22 cellular contexts compared by ENCODE assay signal in the genomic region with DNA sequence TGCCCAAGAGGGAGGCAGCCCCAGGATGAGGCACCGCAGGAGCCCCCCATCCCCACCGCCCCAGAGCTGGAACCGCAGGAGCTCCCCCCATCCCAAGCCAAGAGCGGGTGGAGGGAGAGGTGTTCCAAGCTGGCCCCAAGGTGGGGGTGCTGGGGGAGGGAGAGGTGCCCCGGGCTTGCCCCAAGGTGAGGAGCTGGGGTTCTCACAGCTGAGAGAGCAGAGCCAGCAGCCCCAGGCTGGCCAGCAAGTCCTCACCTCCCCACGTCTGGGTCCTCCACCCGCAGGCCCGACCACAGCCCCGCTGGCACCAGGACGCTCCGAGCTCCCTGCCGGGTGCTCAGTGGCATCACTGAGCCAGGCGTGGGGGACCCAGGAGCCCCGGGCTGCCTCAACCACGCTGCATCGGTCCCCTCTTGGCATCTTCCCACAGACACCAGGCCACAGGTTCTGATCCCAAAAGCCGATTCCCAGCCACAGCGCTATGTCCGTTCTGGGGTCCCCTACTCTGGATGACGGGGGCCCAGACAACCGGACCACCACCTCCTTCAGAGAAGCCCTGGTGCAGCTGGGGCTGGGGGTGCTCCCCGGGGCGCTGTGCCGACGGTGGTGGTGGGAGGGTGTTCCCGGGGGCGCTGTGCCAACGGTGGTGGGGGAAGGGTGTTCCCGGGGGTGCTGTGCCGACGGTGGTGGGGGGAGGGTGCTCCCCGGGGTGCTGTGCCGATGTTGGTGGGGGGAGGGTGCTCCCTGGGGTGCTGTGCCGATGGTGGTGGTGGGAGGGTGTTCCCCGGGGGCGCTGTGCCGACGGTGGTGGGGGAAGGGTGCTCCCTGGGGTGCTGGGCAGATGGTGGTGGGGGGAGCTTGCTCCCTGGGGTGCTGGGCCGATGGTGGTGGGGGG. TPM values are rescaled to one million over a fixed set of nuclear protein-coding genes. Genes with fewer than 3 reads are reported as not detected.
DNase-seq lines count a peak whose midpoint lies in the region; ATAC-seq and TF ChIP-seq lines count a peak whose summit lies in the region.
"Had no signal": no experiment of that assay in that cellular context is flagged by ENCODE, and none has a peak within 500 bp of the region (broad histone marks: within the 10 kb centered on the region; RNA-seq: fewer than 3 reads in every experiment).

No MANE protein-coding gene starts in this region.

- DNase-seq in Right ventricle myocardium inferior (ENCODE audit: missing footprints) (peak; percentile 26), heart right ventricle (no peak), SK-N-MC (ENCODE audit: low read depth, low spot score) (no peak), lower lobe of right lung (peak; percentile 35), substantia nigra (lab: John Stamatoyannopoulos, UW) (peak in 1 of 49 donors; percentile 41), upper lobe of right lung (no peak)
- no peak for DNase-seq in activated T-cell treated with anti-CD3 and anti-CD28 coated beads, Interleukin-2, amount 50 U/mL, for 72 hours
- DNase-seq: AML-193, DMS53, GDM1, GOT3, HCEC 1CT, NCI-H1105, NCI-H1694, NCI-H2081, NCI-H2171 treated with DMSO at 0.1 percent for 48 hours, NCI-H524 treated with DMSO at 0.1 percent for 48 hours, NCI-H82, SJCRH30 had no signal

- H3K4me3 Mint-ChIP-seq in activated T-cell treated with anti-CD3 and anti-CD28 coated beads, Interleukin-2, amount 50 U/mL, for 72 hours = no peak overlapping the region
- H3K4me3 Mint-ChIP-seq: CD14-positive monocyte had no signal

- WGBS in heart right ventricle, 2 donors = 89 to 92% methylated on average over 36 to 39 of the region's 39 CpGs

- H3K4me1 ChIP-seq in heart right ventricle (peaks cover 0 to 6% (median 0%) of the 10 kb centered on the region in 9 donors), lower lobe of right lung (no peaks in the 10 kb centered on the region), upper lobe of right lung (no peaks in the 10 kb centered on the region)
- H3K4me1 ChIP-seq: SJCRH30 had no signal

- H3K9me3 Mint-ChIP-seq in activated T-cell treated with anti-CD3 and anti-CD28 coated beads, Interleukin-2, amount 50 U/mL, for 72 hours = no peaks in the 10 kb centered on the region

- H3K27ac Mint-ChIP-seq in activated T-cell treated with anti-CD3 and anti-CD28 coated beads, Interleukin-2, amount 50 U/mL, for 72 hours = no peak overlapping the region
- H3K27ac Mint-ChIP-seq: CD14-positive monocyte had no signal

- no peaks in the 10 kb centered on the region for H3K27me3 ChIP-seq in heart right ventricle
- H3K27me3 ChIP-seq in lower lobe of right lung (ENCODE audit: low read depth) = no peaks in the 10 kb centered on the region
- H3K27me3 ChIP-seq in upper lobe of right lung = no peaks in the 10 kb centered on the region
- H3K27me3 ChIP-seq: SJCRH30 had no signal

- TF ChIP-seq CTCF in heart right ventricle (IDR thresholded peaks at IDR 0.05) = no peak
- no peak for TF ChIP-seq CTCF in lower lobe of right lung (IDR thresholded peaks at IDR 0.05)
- no peak for TF ChIP-seq CTCF in upper lobe of right lung (IDR thresholded peaks at IDR 0.05)

- ATAC-seq in Right ventricle myocardium inferior (no peak), heart right ventricle (no peak), lower lobe of right lung (no peak), upper lobe of right lung (no peak)
- ATAC-seq in activated T-cell treated with anti-CD3 and anti-CD28 coated beads, Interleukin-2, amount 50 U/mL, for 72 hours (replicated peaks in 1 of 2) = no peak

- H3K27ac ChIP-seq in heart right ventricle = no peak overlapping the region
- no peak overlapping the region for H3K27ac ChIP-seq in SK-N-MC
- H3K27ac ChIP-seq in lower lobe of right lung = no peak overlapping the region
- H3K27ac ChIP-seq in substantia nigra (ENCODE audit: low read depth, low read length, poor library complexity, severe bottlenecking) = peak overlapping the region; percentile 67
- H3K27ac ChIP-seq in upper lobe of right lung = no peak overlapping the region
- H3K27ac ChIP-seq: HL-60, KMS-11, SJCRH30 had no signal

- H3K9me3 ChIP-seq in heart right ventricle = no peaks in the 10 kb centered on the region
- no peaks in the 10 kb centered on the region for H3K9me3 ChIP-seq in SK-N-MC (ENCODE audit: low read depth, low read length)
- H3K9me3 ChIP-seq in lower lobe of right lung = no peaks in the 10 kb centered on the region
- no peaks in the 10 kb centered on the region for H3K9me3 ChIP-seq in upper lobe of right lung
- H3K9me3 ChIP-seq: SJCRH30 had no signal

- H3K9ac ChIP-seq in SK-N-MC (ENCODE audit: insufficient read length) = no peak overlapping the region
- H3K9ac ChIP-seq: KMS-11 had no signal

- H3K36me3 Mint-ChIP-seq in activated T-cell treated with anti-CD3 and anti-CD28 coated beads, Interleukin-2, amount 50 U/mL, for 72 hours (ENCODE audit: insufficient read depth in 2 of 2) = no peaks in the 10 kb centered on the region
- H3K36me3 Mint-ChIP-seq: CD14-positive monocyte had no signal

- H3K4me1 Mint-ChIP-seq in activated T-cell treated with anti-CD3 and anti-CD28 coated beads, Interleukin-2, amount 50 U/mL, for 72 hours (ENCODE audit: low read depth) = peaks cover 5% of the 10 kb centered on the region

- H3K36me3 ChIP-seq in heart right ventricle (peaks cover 0 to 44% (median 2%) of the 10 kb centered on the region in 9 donors), SK-N-MC (ENCODE audit: insufficient read depth, low read length) (no peaks in the 10 kb centered on the region), lower lobe of right lung (peaks cover 10% of the 10 kb centered on the region), upper lobe of right lung (no peaks in the 10 kb centered on the region)
- H3K36me3 ChIP-seq: SJCRH30 had no signal

- H3K4me3 ChIP-seq in heart right ventricle (no peak overlapping the region), SK-N-MC (peak overlapping the region; percentile 18; the same call in 1 of the 2 replicates), lower lobe of right lung (no peak overlapping the region), upper lobe of right lung (no peak overlapping the region)
- H3K4me3 ChIP-seq: SJCRH30 had no signal

- intact Hi-C loops in Right ventricle myocardium inferior (cut with DNase I) (no loop called here), heart right ventricle (cut with DNase I) (loop anchor here in 4 of 10 donors (10.0 kb wide), 2 partner anchors 91 to 101 kb away; partner anchors contain the start of gene TBCD (in 1 of the 4)), lower lobe of right lung (cut with DNase I) (no loop called here), upper lobe of right lung (cut with DNase I) (no loop called here)

- H3K27me3 Mint-ChIP-seq in activated T-cell treated with anti-CD3 and anti-CD28 coated beads, Interleukin-2, amount 50 U/mL, for 72 hours (ENCODE audit: low read depth) = no peaks in the 10 kb centered on the region

RNA-seq across cellular contexts. Expression of gene WDR45B, which starts 15.4 kb away (rescaled TPM):
- 38.0 TPM for total RNA-seq in Right ventricle myocardium inferior
- 10 to 100 TPM; 33.0 to 45.5 (median 39.7) TPM for total RNA-seq in heart right ventricle
- polyA plus RNA-seq in heart right ventricle = 10 to 100 TPM; 23.3 to 43.8 TPM
- 66.1 TPM for total RNA-seq in lower lobe of right lung
- 65.1 TPM for total RNA-seq in upper lobe of right lung
- total RNA-seq in activated T-cell treated with anti-CD3 and anti-CD28 coated beads, Interleukin-2, amount 50 U/mL, for 72 hours = 10 to 100 TPM; 51.1 to 52.3 TPM

RNA-seq across cellular contexts. Expression of gene RAB40B, which starts 34.9 kb away (rescaled TPM):
- total RNA-seq in Right ventricle myocardium inferior (19.9 TPM), heart right ventricle (10 to 100 TPM; 16.9 to 42.4 (median 21.7) TPM), lower lobe of right lung (10.2 TPM), upper lobe of right lung (11.5 TPM)
- polyA plus RNA-seq in heart right ventricle = 10 to 100 TPM in 1 of 2 donors, 1 to 10 TPM in 1; 8.0 to 16.5 TPM
- 1 to 10 TPM; 2.5 to 3.1 TPM for total RNA-seq in activated T-cell treated with anti-CD3 and anti-CD28 coated beads, Interleukin-2, amount 50 U/mL, for 72 hours

RNA-seq across cellular contexts. Expression of gene FN3KRP, which starts 52.9 kb away (rescaled TPM):
- total RNA-seq in Right ventricle myocardium inferior (13.0 TPM), heart right ventricle (10 to 100 TPM; 10.3 to 18.7 (median 14.7) TPM), lower lobe of right lung (28.1 TPM), upper lobe of right lung (21.4 TPM)
- 10 to 100 TPM; 15.4 to 21.5 TPM for polyA plus RNA-seq in heart right ventricle
- total RNA-seq in activated T-cell treated with anti-CD3 and anti-CD28 coated beads, Interleukin-2, amount 50 U/mL, for 72 hours = 10 to 100 TPM; 39.6 to 47.8 TPM

Comparison
In these comparisons a context has a peak if more than half of its experiments do, and no peak if none do; other contexts are left out.
1. DNase-seq: peak in Right ventricle myocardium inferior (single experiment) and lower lobe of right lung (single experiment); none in heart right ventricle (0 of 2), SK-N-MC (single experiment), upper lobe of right lung (single experiment) and activated T-cell treated with anti-CD3 and anti-CD28 coated beads, Interleukin-2, amount 50 U/mL, for 72 hours (0 of 2).